1 cellular context compared by ENCODE assay signal in the genomic region with DNA sequence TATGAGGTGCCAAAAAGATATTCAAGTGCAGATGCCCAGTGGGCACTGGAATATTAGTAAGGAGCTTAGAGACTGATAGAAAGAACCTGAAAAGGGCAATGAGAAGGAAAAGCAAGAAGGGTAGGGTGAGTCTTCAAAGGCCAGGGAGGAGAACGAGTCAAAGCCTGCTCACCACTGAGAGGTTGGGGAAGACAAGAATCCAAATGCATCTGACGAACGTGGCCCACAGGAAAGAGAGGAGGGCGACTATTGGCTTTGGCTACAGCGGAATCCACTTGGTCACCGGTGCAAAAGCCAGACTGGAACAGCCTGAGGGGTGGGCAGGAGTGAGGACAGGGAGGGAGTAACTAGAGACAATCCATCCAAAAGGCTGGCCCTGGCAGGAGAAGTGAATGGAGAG.
TF ChIP-seq lines count a peak whose summit lies in the region.

No MANE protein-coding gene starts in this region.

TF ChIP-seq in H1, 55 proteins besides CTCF, POLR2A, EP300 and RAD21:
- TF ChIP-seq CHD1 (IDR thresholded peaks at IDR 0.05; ENCODE audit: low read depth, low read length) = no peak
